Comparison of ENCODE assay signal across 7 cellular contexts in genomic region chr22:41801147-41801819, GRCh38. TPM values are rescaled to one million over a fixed set of nuclear protein-coding genes. Genes with fewer than 3 reads are reported as not detected.
DNase-seq lines count a peak whose midpoint lies in the region; ATAC-seq and TF ChIP-seq lines count a peak whose summit lies in the region.

No MANE protein-coding gene starts in this region.

- WGBS in right cardiac atrium, result 37% methylated on average over 4 of the region's 4 CpGs
- 32 to 41% (median 37%) methylated on average over 4 of the region's 4 CpGs for WGBS in spleen, 5 donors

- DNase-seq in H7 (no peak), right cardiac atrium (no peak), spleen (no peak), caudate nucleus (lab: John Stamatoyannopoulos, UW) (no peak)
- no peak for DNase-seq in T-helper 2 cell treated with Interferon-gamma antibody and Interleukin-4, amounts not matched to agents 5 μg/mL and 100 μg/mL, for 36 hours (ENCODE audit: low spot score)
- DNase-seq in stimulated activated CD8-positive, alpha-beta memory T cell treated with anti-CD3 and anti-CD28 coated beads, Interleukin-4, amount 100 ng/mL, for 48 hours, result no peak

- H3K27ac ChIP-seq in right cardiac atrium (ENCODE audit: low read length), result no peak overlapping the region
- H3K27ac ChIP-seq in spleen, result peak overlapping the region in 7 of 8 donors; percentile 85 to 98 (median 94)
- H3K27ac ChIP-seq in caudate nucleus (ENCODE audit: low read depth, low read length), result no peak overlapping the region

- H3K27me3 Mint-ChIP-seq in T-helper 2 cell treated with Interferon-gamma antibody and Interleukin-4, amounts not matched to agents 5 μg/mL and 100 μg/mL, for 36 hours (ENCODE audit: low read depth), result no peaks in the 10 kb centered on the region

- peak overlapping the region; percentile 87 for H3K4me3 ChIP-seq in H7 (ENCODE audit: insufficient read depth, low read depth, low read length)
- H3K4me3 ChIP-seq in right cardiac atrium (ENCODE audit: low read length), result peak overlapping the region; percentile 82
- H3K4me3 ChIP-seq in spleen, result peak overlapping the region; percentile 55 to 93 (median 84)

- H3K4me1 ChIP-seq in right cardiac atrium (ENCODE audit: control insufficient read depth, insufficient read depth, low read length) (peaks cover 8% of the 10 kb centered on the region), spleen (peaks cover 5 to 52% (median 23%) of the 10 kb centered on the region in 6 donors)

- H3K4me3 Mint-ChIP-seq in T-helper 2 cell treated with Interferon-gamma antibody and Interleukin-4, amounts not matched to agents 5 μg/mL and 100 μg/mL, for 36 hours, result peak overlapping the region; percentile 91

- intact Hi-C loops in right cardiac atrium (cut with DNase I) (loop anchor here in 1 of 4 donors (10.0 kb wide), 1 partner anchor 56 kb away; no protein-coding TSS in a partner anchor), spleen (cut with DNase I; ENCODE audit: low total_unique reads) (no loop called here)

- ATAC-seq in right cardiac atrium, result no peak
- no peak for ATAC-seq in GM19395 (IDR thresholded peaks at IDR 0.05; ENCODE audit: unreplicated experiment)

- H3K27me3 ChIP-seq in H7 (ENCODE audit: control insufficient read depth, insufficient read depth, low read length) (no peaks in the 10 kb centered on the region), right cardiac atrium (ENCODE audit: control insufficient read depth, insufficient read depth) (no peaks in the 10 kb centered on the region), spleen (replicated peaks in 1 of 7) (no peaks in the 10 kb centered on the region)

- no peak for TF ChIP-seq POLR2A in spleen (IDR thresholded peaks at IDR 0.05)

- H3K9me3 ChIP-seq in right cardiac atrium (ENCODE audit: control insufficient read depth, low read length), result no peaks in the 10 kb centered on the region
- H3K9me3 ChIP-seq in spleen, result no peaks in the 10 kb centered on the region

- no peak for TF ChIP-seq CTCF in spleen (IDR thresholded peaks at IDR 0.05 in 8 of 11, conservative IDR thresholded peaks at IDR 0.05 in 3 of 11)

- peaks cover 33% of the 10 kb centered on the region for H3K4me1 Mint-ChIP-seq in T-helper 2 cell treated with Interferon-gamma antibody and Interleukin-4, amounts not matched to agents 5 μg/mL and 100 μg/mL, for 36 hours (ENCODE audit: low read depth)

- peaks cover 12% of the 10 kb centered on the region for H3K36me3 Mint-ChIP-seq in T-helper 2 cell treated with Interferon-gamma antibody and Interleukin-4, amounts not matched to agents 5 μg/mL and 100 μg/mL, for 36 hours (ENCODE audit: low read depth)

- H3K36me3 ChIP-seq in H7 (replicated peaks; ENCODE audit: control insufficient read depth, insufficient read depth, low read length) (no peaks in the 10 kb centered on the region), spleen (no peaks in the 10 kb centered on the region)

- H3K9me3 Mint-ChIP-seq in T-helper 2 cell treated with Interferon-gamma antibody and Interleukin-4, amounts not matched to agents 5 μg/mL and 100 μg/mL, for 36 hours, result no peaks in the 10 kb centered on the region

- H3K27ac Mint-ChIP-seq in T-helper 2 cell treated with Interferon-gamma antibody and Interleukin-4, amounts not matched to agents 5 μg/mL and 100 μg/mL, for 36 hours, result peak overlapping the region; percentile 98

RNA-seq across cellular contexts. Expression of gene CCDC134, which starts 0.8 kb away (rescaled TPM):
- total RNA-seq in H7 (2014; rRNA removed; shearing (Covaris generic)), result 17.0 and 19.3 TPM in 2 replicates
- total RNA-seq in right cardiac atrium, result 1 to 10 TPM; 4.1 to 6.6 (median 5.1) TPM
- 2.2 TPM for polyA plus RNA-seq in right cardiac atrium
- total RNA-seq in spleen, result 10 to 100 TPM in 3 of 7 donors, 1 to 10 TPM in 4; 8.9 to 11.8 (median 10.0) TPM
- polyA plus RNA-seq in spleen, result 1 to 10 TPM in 2 of 3 donors, under 1 TPM in 1; 0.54 to 2.4 (median 1.2) TPM

RNA-seq across cellular contexts. Expression of gene SREBF2, which starts 31.6 kb away (rescaled TPM):
- 93.8 and 118 TPM in 2 replicates for total RNA-seq in H7 (2014; rRNA removed; shearing (Covaris generic))
- total RNA-seq in right cardiac atrium (100 to 1,000 TPM in 2 of 4 donors, 10 to 100 TPM in 2; 77.8 to 119 (median 106) TPM), spleen (100 to 1,000 TPM in 1 of 7 donors, 10 to 100 TPM in 6; 47.6 to 104 (median 64.0) TPM)
- polyA plus RNA-seq in right cardiac atrium (71.2 TPM), spleen (10 to 100 TPM; 19.4 to 49.4 (median 29.7) TPM)

Comparison
In these comparisons a context has a peak if more than half of its experiments do, and no peak if none do; other contexts are left out.
1. H3K27ac ChIP-seq: peak in spleen (7 of 8); none in right cardiac atrium (single experiment) and caudate nucleus (single experiment).
2. Peak in every context shown above with its lines, with median percentiles within 50 percentile points of each other: H3K4me3 ChIP-seq.